1 cellular context compared by ENCODE assay signal in genomic region chr16:77807-78443, GRCh38.
TF ChIP-seq lines count a peak whose summit lies in the region.

Gene MPG (plus strand): TSS chr16:78225. CDS start chr16:78310, 85 bp downstream.

TF ChIP-seq in K562, 482 proteins besides CTCF, POLR2A, EP300 and RAD21 (continued from another document and continues in another):
- TF ChIP-seq ZNF263 (CRISPR knock-in tag; IDR thresholded peaks at IDR 0.05; ENCODE audit: borderline replicate concordance) (no peak), NFE2 (IDR thresholded peaks at IDR 0.05; ENCODE audit: low read depth) (no peak), ZEB2 (IDR thresholded peaks at IDR 0.05) (no peak), BRF2 (IDR thresholded peaks at IDR 0.05; ENCODE audit: borderline replicate concordance, insufficient read depth, insufficient read length) (no peak), PHB (CRISPR knock-in tag; IDR thresholded peaks at IDR 0.05) (no peak), MED1 (CRISPR knock-in tag; IDR thresholded peaks at IDR 0.05; ENCODE audit: borderline replicate concordance) (no peak), GTF2E2 (tag; IDR thresholded peaks at IDR 0.05) (no peak), SMC3 (conservative IDR thresholded peaks at IDR 0.05; ENCODE audit: insufficient read depth, low read depth, low read length) (no peak), ATF7 (IDR thresholded peaks at IDR 0.05) (no peak), NR1H2 (CRISPR knock-in tag; IDR thresholded peaks at IDR 0.05) (no peak), RBM25 (IDR thresholded peaks at IDR 0.05; ENCODE audit: low read depth, low read length, severe bottlenecking) (no peak), CTCFL (IDR thresholded peaks at IDR 0.05; ENCODE audit: borderline replicate concordance, insufficient read depth, low read depth, low read length, poor library complexity, severe bottlenecking) (no peak), TFAP4 (CRISPR knock-in tag; IDR thresholded peaks at IDR 0.05; ENCODE audit: borderline replicate concordance) (no peak), TFAM (CRISPR knock-in tag; conservative IDR thresholded peaks at IDR 0.05) (no peak), SIN3A (IDR thresholded peaks at IDR 0.05; ENCODE audit: borderline replicate concordance in 2 of 2, control insufficient read depth in 1 of 2, low read depth in 2 of 2, low read length in 2 of 2) (peak; percentile 72 to 91; a peak in 3 of 4 replicates), CREB3 (tag; conservative IDR thresholded peaks at IDR 0.05; ENCODE audit: low read depth) (no peak), KHSRP (IDR thresholded peaks at IDR 0.05) (no peak), DIDO1 (tag; IDR thresholded peaks at IDR 0.05; ENCODE audit: low read depth) (no peak), TSC22D4 (tag; IDR thresholded peaks at IDR 0.05) (no peak), ZNF431 (CRISPR knock-in tag; IDR thresholded peaks at IDR 0.05) (no peak), GTF2B (IDR thresholded peaks at IDR 0.05; ENCODE audit: extremely low read depth, insufficient read length) (no peak), JUND (IDR thresholded peaks at IDR 0.05; ENCODE audit: borderline replicate concordance, low read depth, low read length) (no peak), JUND (tag; IDR thresholded peaks at IDR 0.05; ENCODE audit: borderline replicate concordance, low read depth, low read length) (no peak), ZNF395 (CRISPR knock-in tag; IDR thresholded peaks at IDR 0.05) (no peak), NFIC (IDR thresholded peaks at IDR 0.05) (no peak), KAT8 (IDR thresholded peaks at IDR 0.05; ENCODE audit: low read depth) (no peak), NR2C1 (IDR thresholded peaks at IDR 0.05) (no peak), NR2C1 (tag; IDR thresholded peaks at IDR 0.05) (no peak), GTF2A2 (tag; IDR thresholded peaks at IDR 0.05) (no peak), STAT5B (CRISPR knock-in tag; IDR thresholded peaks at IDR 0.05) (no peak), ZNF764 (CRISPR knock-in tag; IDR thresholded peaks at IDR 0.05; ENCODE audit: low read depth) (no peak), GATA2 (CRISPR knock-in tag; IDR thresholded peaks at IDR 0.05) (no peak), NRF1 (conservative IDR thresholded peaks at IDR 0.05 in 1 of 2, IDR thresholded peaks at IDR 0.05 in 1 of 2) (peak; percentile 87 to 90), TRIM24 (IDR thresholded peaks at IDR 0.05) (no peak), ZNF740 (CRISPR knock-in tag; IDR thresholded peaks at IDR 0.05) (peak; percentile 96), ZNF740 (tag; IDR thresholded peaks at IDR 0.05) (peak in 1 of 2 experiments; percentile 84; a peak in 2 of 4 replicates), SUPT5H (IDR thresholded peaks at IDR 0.05) (peak; percentile 54), ZNF23 (CRISPR knock-in tag; IDR thresholded peaks at IDR 0.05) (no peak), ZNF324 (CRISPR knock-in tag; IDR thresholded peaks at IDR 0.05) (no peak), KLF1 (tag; IDR thresholded peaks at IDR 0.05) (no peak), CREBBP (IDR thresholded peaks at IDR 0.05; ENCODE audit: low read depth, low read length) (no peak), ADNP (tag; IDR thresholded peaks at IDR 0.05) (no peak), SIN3B (IDR thresholded peaks at IDR 0.05; ENCODE audit: low read depth) (peak; percentile 78), SNIP1 (IDR thresholded peaks at IDR 0.05; ENCODE audit: low read depth) (no peak), KDM4B (IDR thresholded peaks at IDR 0.05; ENCODE audit: borderline replicate concordance in 2 of 2, low read depth in 1 of 2) (peak in 1 of 2 experiments; percentile 72; a peak in 1 of 4 replicates), SOX6 (IDR thresholded peaks at IDR 0.05) (0 out of 2 replicates have a peak, but pooled peaks have one; percentile 5), TAF9B (IDR thresholded peaks at IDR 0.05; ENCODE audit: partially characterized antibody) (no peak), ILF3 (IDR thresholded peaks at IDR 0.05; ENCODE audit: borderline replicate concordance) (no peak), POLR2AphosphoS5 (IDR thresholded peaks at IDR 0.05; ENCODE audit: control insufficient read depth, insufficient read depth, low read depth, low read length) (peak; percentile 38; the same call in 1 of the 2 replicates), ZNF561 (CRISPR knock-in tag; conservative IDR thresholded peaks at IDR 0.05) (no peak), CAMTA2 (CRISPR knock-in tag; conservative IDR thresholded peaks at IDR 0.05) (no peak), ZNF449 (CRISPR knock-in tag; IDR thresholded peaks at IDR 0.05) (no peak), ZNF436 (CRISPR knock-in tag; IDR thresholded peaks at IDR 0.05) (no peak), ZNF140 (CRISPR knock-in tag; IDR thresholded peaks at IDR 0.05) (no peak), ZNF507 (tag; conservative IDR thresholded peaks at IDR 0.05) (no peak), ARNT (IDR thresholded peaks at IDR 0.05) (no peak), RHOXF2B (CRISPR knock-in tag; conservative IDR thresholded peaks at IDR 0.05) (no peak), ELK1 (CRISPR knock-in tag; IDR thresholded peaks at IDR 0.05) (no peak), ZNF778 (CRISPR knock-in tag; IDR thresholded peaks at IDR 0.05) (no peak), HLTF (IDR thresholded peaks at IDR 0.05) (no peak), L3MBTL2 (IDR thresholded peaks at IDR 0.05) (peak; percentile 71), ZNF224 (CRISPR knock-in tag; IDR thresholded peaks at IDR 0.05) (no peak), FUS (optimal IDR thresholded peaks at IDR 0.05; ENCODE audit: low read depth, low read length) (no peak), NUFIP1 (IDR thresholded peaks at IDR 0.05; ENCODE audit: partially characterized antibody) (no peak), ZC3H4 (CRISPR knock-in tag; IDR thresholded peaks at IDR 0.05; ENCODE audit: borderline replicate concordance) (no peak)
